8 cellular contexts compared by ENCODE assay signal in genomic region chr1:179586107-179586823, GRCh38. TPM values are rescaled to one million over a fixed set of nuclear protein-coding genes. Genes with fewer than 3 reads are reported as not detected.
A peak's percentile ranks its signal among the peaks of the same experiment; 100 is the strongest.
DNase-seq lines count a peak whose midpoint lies in the region; ATAC-seq, FAIRE-seq and TF ChIP-seq lines count a peak whose summit lies in the region.

No MANE protein-coding gene starts in this region.

- no peaks in the 10 kb centered on the region for H4K20me1 ChIP-seq in mammary epithelial cell (ENCODE audit: insufficient read depth, low read length)

- no peak overlapping the region for H3K9ac ChIP-seq in mammary epithelial cell (ENCODE audit: insufficient read depth, low read length)
- peak overlapping the region in 1 of 2 donors; percentile 5 for H3K9ac ChIP-seq in kidney (ENCODE audit: low read length in 2 of 2)

- CTCF ChIA-PET in mammary epithelial cell (lab: Charles Lee; ENCODE audit: low non-redundant PET): no interaction called here

- H3K9me3 ChIP-seq in mammary epithelial cell (replicated peaks; ENCODE audit: insufficient read depth, low read length) (no peaks in the 10 kb centered on the region), kidney (ENCODE audit: control insufficient read depth in 1 of 2, low read length in 2 of 2) (no peaks in the 10 kb centered on the region)

- H3K4me1 ChIP-seq in mammary epithelial cell (ENCODE audit: insufficient read depth, low read length) (peaks cover 3% of the 10 kb centered on the region), kidney (ENCODE audit: control insufficient read depth in 1 of 2, insufficient read depth in 1 of 2, low read depth in 1 of 2, low read length in 2 of 2) (peaks cover under 1 to 3% of the 10 kb centered on the region in 2 donors)

- no peak for FAIRE-seq in kidney (lab: Jason Lieb, UNC)

- H2AFZ ChIP-seq in mammary epithelial cell (ENCODE audit: low read depth, low read length): peak overlapping the region; percentile 61

- DNase-seq in DMS153 (lab: John Stamatoyannopoulos, UW) (peak; percentile 89), NCI-H1694 treated with DMSO at 0.1 percent for 48 hours (lab: John Stamatoyannopoulos, UW) (peak; percentile 62), mammary epithelial cell (peak; percentile 15), kidney (peak; percentile 79), superior temporal gyrus (ENCODE audit: extremely low spot score) (peak; percentile 30), NOMO-1 treated with DMSO at 0.1 percent for 48 hours (lab: John Stamatoyannopoulos, UW; ENCODE audit: unreplicated experiment) (no peak)

- dilution Hi-C loops in mammary epithelial cell (cut with HindIII; ENCODE audit: low sequenced_read_pairs): no loop called here

- H3K27ac ChIP-seq in mammary epithelial cell (ENCODE audit: insufficient read depth, low read depth, low read length) (no peak overlapping the region), kidney (ENCODE audit: low read depth in 2 of 2, low read length in 2 of 2) (peak overlapping the region; percentile 22 to 24)

- peaks cover 8% of the 10 kb centered on the region for H3K27me3 ChIP-seq in mammary epithelial cell (ENCODE audit: insufficient read depth, low read length)

- ATAC-seq in HG03159 (IDR thresholded peaks at IDR 0.05; ENCODE audit: unreplicated experiment): no peak
- no peak for ATAC-seq in GM18517 (IDR thresholded peaks at IDR 0.05; ENCODE audit: unreplicated experiment)

- H3K4me3 ChIP-seq in mammary epithelial cell (replicated peaks in 1 of 3; ENCODE audit: insufficient read depth in 1 of 3, low read depth in 2 of 3, low read length in 3 of 3): peak overlapping the region; percentile 19 to 28 (median 23)
- H3K4me3 ChIP-seq in kidney (ENCODE audit: low read length in 2 of 2): peak overlapping the region in 1 of 2 donors; percentile 35

- TF ChIP-seq CTCF in mammary epithelial cell (conservative IDR thresholded peaks at IDR 0.05 in 1 of 2, IDR thresholded peaks at IDR 0.05 in 1 of 2; ENCODE audit: extremely low read depth in 1 of 2, insufficient read depth in 1 of 2, low read depth in 1 of 2, low read length in 2 of 2) (peak; percentile 11 to 49), kidney (IDR thresholded peaks at IDR 0.05; ENCODE audit: borderline replicate concordance, extremely low read depth, insufficient read depth) (peak; percentile 49)

- H3K79me2 ChIP-seq in mammary epithelial cell (ENCODE audit: insufficient read depth, low read length): no peaks in the 10 kb centered on the region

- no TSS peak for BruUV-seq in mammary epithelial cell (replicated peaks; lab: Mats Ljungman, UMichigan)

- in situ Hi-C loops in mammary epithelial cell (cut with MboI; ENCODE audit: low sequenced_read_pairs in 2 of 2): no loop called here

- peak overlapping the region; percentile 71 for H3K4me2 ChIP-seq in mammary epithelial cell (ENCODE audit: insufficient read depth, low read depth, low read length)

- WGBS in mammary epithelial cell (ENCODE audit: low coverage, missing lambda C conversion rate): 0% methylated on average over 5 of the region's 60 CpGs

- intact Hi-C loops in mammary epithelial cell (cut with micrococcal nuclease): no loop called here
- intact Hi-C loops in kidney (cut with DNase I): no loop called here

- no peaks in the 10 kb centered on the region for H3K36me3 ChIP-seq in mammary epithelial cell (ENCODE audit: insufficient read depth, low read length)
- H3K36me3 ChIP-seq in kidney (ENCODE audit: control insufficient read depth in 1 of 2, insufficient read depth in 2 of 2, low read length in 2 of 2): no peaks in the 10 kb centered on the region

RNA-seq across cellular contexts. Expression of gene TDRD5, which starts 5.4 kb away (rescaled TPM):
- total RNA-seq in mammary epithelial cell (not detected), kidney (0.47 TPM)
- polyA plus RNA-seq in mammary epithelial cell (not detected), kidney (ENCODE audit: insufficient read depth, low read depth, low replicate concordance) (1.5 TPM)
- not detected for polyA minus RNA-seq in mammary epithelial cell

RNA-seq across cellular contexts. Expression of gene NPHS2, which starts 10.5 kb away (rescaled TPM):
- total RNA-seq in mammary epithelial cell (not detected), kidney (1.2 TPM)
- polyA plus RNA-seq in mammary epithelial cell (not detected), kidney (ENCODE audit: insufficient read depth, low read depth, low replicate concordance) (446 TPM)
- not detected for polyA minus RNA-seq in mammary epithelial cell
